ENCODE assay signal across 8 cellular contexts in the genomic region with DNA sequence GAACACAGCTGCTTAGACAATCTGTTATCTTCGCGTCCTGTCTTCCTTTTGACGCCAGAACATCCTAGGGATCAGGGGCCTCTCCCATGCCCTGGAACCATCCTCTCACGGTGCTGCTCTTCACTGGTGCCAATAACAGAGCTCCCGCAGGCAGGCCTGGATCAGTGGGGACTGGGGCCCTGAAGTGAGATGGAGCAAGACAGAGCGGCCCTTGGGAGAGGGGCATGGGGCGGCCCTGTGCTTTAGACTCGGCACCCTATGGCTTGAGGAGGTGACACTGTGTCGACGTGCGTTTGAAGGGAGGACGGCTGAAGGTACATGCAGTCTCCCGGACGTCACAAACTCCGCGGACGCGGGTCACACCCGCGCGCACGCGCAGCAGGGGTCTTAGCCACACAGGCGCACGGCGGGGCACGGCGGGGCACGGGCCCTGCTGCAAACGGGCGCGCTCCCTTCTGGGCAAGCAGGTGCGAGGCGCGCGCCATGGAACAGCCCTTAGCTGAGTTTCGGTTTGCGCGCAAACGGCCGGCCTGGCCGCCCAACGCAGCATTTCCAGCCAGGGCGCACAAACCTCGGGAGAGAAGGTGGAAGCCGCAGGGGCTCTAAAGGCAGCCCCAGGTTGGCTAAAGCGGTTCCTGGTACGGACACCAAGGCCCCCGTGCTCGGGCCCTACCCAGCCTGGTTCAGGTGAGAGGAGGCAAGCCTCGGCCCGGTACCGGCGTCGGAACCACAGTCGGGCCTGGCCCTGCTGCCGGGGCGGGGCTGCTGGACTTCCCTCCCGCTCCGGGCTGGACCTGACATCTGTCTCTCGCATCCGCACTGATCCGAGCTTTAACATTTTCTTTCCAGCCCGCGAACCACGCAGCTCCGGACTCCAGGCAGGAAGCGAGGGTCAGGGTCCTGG. TPM values are rescaled to one million over a fixed set of nuclear protein-coding genes. Genes with fewer than 3 reads are reported as not detected.
DNase-seq lines count a peak whose midpoint lies in the region; ATAC-seq and TF ChIP-seq lines count a peak whose summit lies in the region.

No MANE protein-coding gene starts in this region.

- H3K36me3 Mint-ChIP-seq in activated naive CD4-positive, alpha-beta T cell treated with anti-CD3 and anti-CD28 coated beads for 36 hours (ENCODE audit: low read depth): no peaks in the 10 kb centered on the region
- H3K36me3 Mint-ChIP-seq in T-helper 2 cell treated with Interferon-gamma antibody and Interleukin-4, amounts not matched to agents 5 μg/mL and 100 μg/mL, for 36 hours (ENCODE audit: low read depth): no peaks in the 10 kb centered on the region

- no peak for TF ChIP-seq CTCF in foreskin keratinocyte (conservative IDR thresholded peaks at IDR 0.05)

- peak; percentile 29 for DNase-seq in activated naive CD4-positive, alpha-beta T cell treated with anti-CD3 and anti-CD28 coated beads for 36 hours
- DNase-seq in activated naive CD4-positive, alpha-beta T cell treated with Interleukin-2 at 50 U/mL for 16 hours: no peak
- peak; percentile 26 for DNase-seq in T-helper 2 cell treated with Interferon-gamma antibody and Interleukin-4, amounts not matched to agents 5 μg/mL and 100 μg/mL, for 36 hours (ENCODE audit: low spot score)
- DNase-seq in foreskin keratinocyte: peak; percentile 18 to 45
- DNase-seq in activated effector memory CD4-positive, alpha-beta T cell treated with anti-CD3 and anti-CD28 coated beads, Interleukin-2, amount 50 U/mL, for 16 hours: no peak

- H3K4me2 ChIP-seq in skeletal muscle satellite cell (ENCODE audit: low read length): peak overlapping the region; percentile 66

- peak; percentile 52 for ATAC-seq in foreskin keratinocyte
- ATAC-seq in GM21515 (IDR thresholded peaks at IDR 0.05; ENCODE audit: unreplicated experiment): no peak
- no peak for ATAC-seq in GM19395 (IDR thresholded peaks at IDR 0.05; ENCODE audit: unreplicated experiment)

- H3K27ac ChIP-seq in foreskin keratinocyte: no peak overlapping the region

- H3K4me1 Mint-ChIP-seq in activated naive CD4-positive, alpha-beta T cell treated with anti-CD3 and anti-CD28 coated beads for 36 hours (ENCODE audit: low read depth): peaks cover 11% of the 10 kb centered on the region
- H3K4me1 Mint-ChIP-seq in T-helper 2 cell treated with Interferon-gamma antibody and Interleukin-4, amounts not matched to agents 5 μg/mL and 100 μg/mL, for 36 hours (ENCODE audit: low read depth): peaks cover 8% of the 10 kb centered on the region

- H3K4me3 ChIP-seq in skeletal muscle satellite cell (ENCODE audit: low read length): peak overlapping the region; percentile 58

- H3K27me3 ChIP-seq in foreskin keratinocyte (peaks cover 43% of the 10 kb centered on the region), skeletal muscle satellite cell (ENCODE audit: control insufficient read depth, insufficient read depth, low read length) (peaks cover 71% of the 10 kb centered on the region)

- intact Hi-C loops in activated naive CD4-positive, alpha-beta T cell treated with anti-CD3 and anti-CD28 coated beads for 36 hours (cut with micrococcal nuclease): loop anchor here (10.0 kb wide), 2 partner anchors 217 to 247 kb away; no protein-coding TSS in a partner anchor

- H3K27ac Mint-ChIP-seq in activated naive CD4-positive, alpha-beta T cell treated with anti-CD3 and anti-CD28 coated beads for 36 hours: no peak overlapping the region
- no peak overlapping the region for H3K27ac Mint-ChIP-seq in T-helper 2 cell treated with Interferon-gamma antibody and Interleukin-4, amounts not matched to agents 5 μg/mL and 100 μg/mL, for 36 hours

- H3K4me3 Mint-ChIP-seq in activated naive CD4-positive, alpha-beta T cell treated with anti-CD3 and anti-CD28 coated beads for 36 hours: peak overlapping the region; percentile 57
- H3K4me3 Mint-ChIP-seq in T-helper 2 cell treated with Interferon-gamma antibody and Interleukin-4, amounts not matched to agents 5 μg/mL and 100 μg/mL, for 36 hours: peak overlapping the region; percentile 84

- no peaks in the 10 kb centered on the region for H3K9me3 ChIP-seq in skeletal muscle satellite cell (replicated peaks; ENCODE audit: low read length)

- H3K4me1 ChIP-seq in foreskin keratinocyte (no peaks in the 10 kb centered on the region), skeletal muscle satellite cell (ENCODE audit: control insufficient read depth, insufficient read depth, low read length) (peaks cover 7% of the 10 kb centered on the region)

- no peaks in the 10 kb centered on the region for H3K9me3 Mint-ChIP-seq in activated naive CD4-positive, alpha-beta T cell treated with anti-CD3 and anti-CD28 coated beads for 36 hours
- H3K9me3 Mint-ChIP-seq in T-helper 2 cell treated with Interferon-gamma antibody and Interleukin-4, amounts not matched to agents 5 μg/mL and 100 μg/mL, for 36 hours: no peaks in the 10 kb centered on the region

- CTCF ChIA-PET in activated naive CD4-positive, alpha-beta T cell treated with anti-CD3 and anti-CD28 coated beads for 36 hours (lab: Charles Lee): interaction anchor here (0.6 to 1.6 kb wide), 3 partner anchors 8 to 303 kb away, joined by 3 read pairs; no protein-coding TSS in a partner anchor

- H3K27me3 Mint-ChIP-seq in activated naive CD4-positive, alpha-beta T cell treated with anti-CD3 and anti-CD28 coated beads for 36 hours (ENCODE audit: low read depth): peaks cover 46% of the 10 kb centered on the region
- H3K27me3 Mint-ChIP-seq in T-helper 2 cell treated with Interferon-gamma antibody and Interleukin-4, amounts not matched to agents 5 μg/mL and 100 μg/mL, for 36 hours (ENCODE audit: low read depth): peaks cover 75% of the 10 kb centered on the region

- H3K9ac ChIP-seq in skeletal muscle satellite cell (ENCODE audit: low read depth, low read length): no peak overlapping the region

- no peaks in the 10 kb centered on the region for H3K36me3 ChIP-seq in skeletal muscle satellite cell (ENCODE audit: insufficient read depth, low read length)

RNA-seq across cellular contexts. Expression of a gene that starts 16.5 kb away (rescaled TPM):
- not detected for total RNA-seq in activated naive CD4-positive, alpha-beta T cell treated with anti-CD3 and anti-CD28 coated beads for 36 hours
- total RNA-seq in foreskin keratinocyte: not detected in 2 replicates
- polyA plus RNA-seq in foreskin keratinocyte: not detected in 2 replicates
- total RNA-seq in skeletal muscle satellite cell (2012; rRNA removed): under 0.01 TPM in 1 of 2 replicates, not detected in the other

Comparison
In these comparisons a context has a peak if more than half of its experiments do, and no peak if none do; other contexts are left out.
1. DNase-seq: peak in activated naive CD4-positive, alpha-beta T cell treated with anti-CD3 and anti-CD28 coated beads for 36 hours (single experiment), T-helper 2 cell treated with Interferon-gamma antibody and Interleukin-4, amounts not matched to agents 5 μg/mL and 100 μg/mL, for 36 hours (single experiment) and foreskin keratinocyte (2 of 2); none in activated naive CD4-positive, alpha-beta T cell treated with Interleukin-2 at 50 U/mL for 16 hours (single experiment) and activated effector memory CD4-positive, alpha-beta T cell treated with anti-CD3 and anti-CD28 coated beads, Interleukin-2, amount 50 U/mL, for 16 hours (single experiment).